Comparison of ENCODE assay signal across 1 cellular context in the genomic region with DNA sequence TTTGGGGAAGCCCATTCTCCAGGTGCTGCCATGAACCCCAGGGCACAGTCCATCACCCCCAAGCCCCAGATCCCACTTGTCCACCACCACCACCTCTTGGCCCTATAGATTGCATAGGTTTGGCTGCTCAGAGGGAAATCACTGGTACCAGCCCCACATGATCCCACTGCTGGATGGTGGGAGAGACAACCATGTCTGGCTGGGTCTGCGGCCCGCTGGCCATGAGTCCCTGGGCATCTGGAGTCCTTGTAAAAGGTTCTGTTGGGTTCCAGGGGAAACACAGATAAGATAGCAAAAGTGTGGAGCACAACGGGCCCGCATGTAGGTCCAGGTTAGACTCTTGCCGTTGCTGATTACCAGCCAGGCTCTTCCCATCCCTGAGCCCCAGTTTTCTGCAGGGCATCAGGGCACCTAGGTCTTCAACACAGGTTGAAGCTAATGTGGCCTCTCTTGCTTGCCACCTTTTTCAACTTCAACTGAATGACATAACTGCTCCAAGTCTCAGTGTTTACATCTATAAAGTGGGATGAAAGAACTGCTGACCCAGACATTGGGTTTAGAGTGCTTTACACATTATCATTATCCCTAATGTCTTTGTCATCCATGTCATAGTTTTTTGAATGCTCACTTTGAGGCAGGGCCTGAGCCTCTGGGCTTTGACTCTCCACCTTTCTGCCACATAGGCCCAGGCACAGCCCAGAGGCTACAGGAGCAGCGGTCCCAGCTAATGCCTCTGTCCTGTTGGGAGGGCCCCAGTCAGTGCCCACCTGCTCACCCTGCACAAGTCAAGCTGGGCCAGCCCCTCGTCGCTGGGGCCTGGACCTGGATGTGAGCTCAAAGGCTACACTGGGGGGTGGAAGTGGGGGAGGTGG.
TF ChIP-seq lines count a peak whose summit lies in the region.

No MANE protein-coding gene starts in this region.

TF ChIP-seq in K562, 482 proteins besides CTCF, POLR2A, EP300 and RAD21 (continued from another document and continues in another):
- TF ChIP-seq ZMIZ1 (IDR thresholded peaks at IDR 0.05; ENCODE audit: low read depth in 2 of 2, low read length in 2 of 2) (no peak), MYNN (IDR thresholded peaks at IDR 0.05) (no peak), MYNN (CRISPR knock-in tag; IDR thresholded peaks at IDR 0.05) (no peak), RCOR1 (IDR thresholded peaks at IDR 0.05; ENCODE audit: borderline replicate concordance in 1 of 2, low read depth in 2 of 2, low read length in 2 of 2) (peak; percentile 58 to 74), CCAR2 (IDR thresholded peaks at IDR 0.05; ENCODE audit: low read depth, low read length) (no peak), EWSR1 (IDR thresholded peaks at IDR 0.05; ENCODE audit: borderline replicate concordance, low read depth, partially characterized antibody) (no peak), ZBTB34 (CRISPR knock-in tag; IDR thresholded peaks at IDR 0.05) (no peak), ZBTB49 (CRISPR knock-in tag; IDR thresholded peaks at IDR 0.05; ENCODE audit: borderline replicate concordance) (no peak), RBM39 (optimal IDR thresholded peaks at IDR 0.05; ENCODE audit: low read depth, low read length) (no peak), NR1H2 (CRISPR knock-in tag; IDR thresholded peaks at IDR 0.05) (no peak), ZKSCAN3 (CRISPR knock-in tag; IDR thresholded peaks at IDR 0.05) (no peak), MAFF (IDR thresholded peaks at IDR 0.05; ENCODE audit: low read length) (0 out of 2 replicates have a peak, but pooled peaks have one; percentile 19), SIX5 (IDR thresholded peaks at IDR 0.05; ENCODE audit: borderline replicate concordance in 1 of 2, insufficient read depth in 1 of 2, low read depth in 1 of 2, low read length in 2 of 2) (no peak), ID3 (CRISPR knock-in tag; IDR thresholded peaks at IDR 0.05) (no peak), ID3 (tag; IDR thresholded peaks at IDR 0.05) (no peak), GTF2A2 (tag; IDR thresholded peaks at IDR 0.05) (peak; percentile 24; the same call in 1 of the 2 replicates), KLF10 (CRISPR knock-in tag; IDR thresholded peaks at IDR 0.05) (no peak), POLR2H (tag; IDR thresholded peaks at IDR 0.05; ENCODE audit: low read depth) (no peak), NR4A1 (CRISPR knock-in tag; IDR thresholded peaks at IDR 0.05) (0 out of 2 replicates have a peak, but pooled peaks have one; percentile 16), NR4A1 (tag; IDR thresholded peaks at IDR 0.05) (no peak), FOXA1 (IDR thresholded peaks at IDR 0.05; ENCODE audit: borderline replicate concordance) (no peak), NR2C2 (CRISPR knock-in tag; IDR thresholded peaks at IDR 0.05) (no peak), NR2C2 (tag; IDR thresholded peaks at IDR 0.05) (no peak), ZNF609 (CRISPR knock-in tag; IDR thresholded peaks at IDR 0.05; ENCODE audit: borderline replicate concordance) (no peak), EGR1 (conservative IDR thresholded peaks at IDR 0.05) (no peak), ZNF668 (CRISPR knock-in tag; IDR thresholded peaks at IDR 0.05) (no peak), GTF2B (IDR thresholded peaks at IDR 0.05; ENCODE audit: extremely low read depth, insufficient read length) (no peak), CBX2 (IDR thresholded peaks at IDR 0.05; ENCODE audit: insufficient read depth, low read length, poor library complexity, severe bottlenecking) (no peak), ZSCAN32 (CRISPR knock-in tag; IDR thresholded peaks at IDR 0.05) (no peak), ZNF224 (CRISPR knock-in tag; IDR thresholded peaks at IDR 0.05) (no peak), PYGO2 (tag; IDR thresholded peaks at IDR 0.05) (no peak), RAD51 (IDR thresholded peaks at IDR 0.05; ENCODE audit: borderline replicate concordance, low read depth) (no peak), BCOR (IDR thresholded peaks at IDR 0.05) (no peak), RFX5 (IDR thresholded peaks at IDR 0.05; ENCODE audit: low read depth, low read length) (no peak), POLR2B (IDR thresholded peaks at IDR 0.05; ENCODE audit: low read depth, partially characterized antibody) (no peak), ZNF408 (CRISPR knock-in tag; IDR thresholded peaks at IDR 0.05; ENCODE audit: low read depth) (no peak), SNIP1 (IDR thresholded peaks at IDR 0.05; ENCODE audit: low read depth) (no peak)
- TF ChIP-seq, protein P1, sequence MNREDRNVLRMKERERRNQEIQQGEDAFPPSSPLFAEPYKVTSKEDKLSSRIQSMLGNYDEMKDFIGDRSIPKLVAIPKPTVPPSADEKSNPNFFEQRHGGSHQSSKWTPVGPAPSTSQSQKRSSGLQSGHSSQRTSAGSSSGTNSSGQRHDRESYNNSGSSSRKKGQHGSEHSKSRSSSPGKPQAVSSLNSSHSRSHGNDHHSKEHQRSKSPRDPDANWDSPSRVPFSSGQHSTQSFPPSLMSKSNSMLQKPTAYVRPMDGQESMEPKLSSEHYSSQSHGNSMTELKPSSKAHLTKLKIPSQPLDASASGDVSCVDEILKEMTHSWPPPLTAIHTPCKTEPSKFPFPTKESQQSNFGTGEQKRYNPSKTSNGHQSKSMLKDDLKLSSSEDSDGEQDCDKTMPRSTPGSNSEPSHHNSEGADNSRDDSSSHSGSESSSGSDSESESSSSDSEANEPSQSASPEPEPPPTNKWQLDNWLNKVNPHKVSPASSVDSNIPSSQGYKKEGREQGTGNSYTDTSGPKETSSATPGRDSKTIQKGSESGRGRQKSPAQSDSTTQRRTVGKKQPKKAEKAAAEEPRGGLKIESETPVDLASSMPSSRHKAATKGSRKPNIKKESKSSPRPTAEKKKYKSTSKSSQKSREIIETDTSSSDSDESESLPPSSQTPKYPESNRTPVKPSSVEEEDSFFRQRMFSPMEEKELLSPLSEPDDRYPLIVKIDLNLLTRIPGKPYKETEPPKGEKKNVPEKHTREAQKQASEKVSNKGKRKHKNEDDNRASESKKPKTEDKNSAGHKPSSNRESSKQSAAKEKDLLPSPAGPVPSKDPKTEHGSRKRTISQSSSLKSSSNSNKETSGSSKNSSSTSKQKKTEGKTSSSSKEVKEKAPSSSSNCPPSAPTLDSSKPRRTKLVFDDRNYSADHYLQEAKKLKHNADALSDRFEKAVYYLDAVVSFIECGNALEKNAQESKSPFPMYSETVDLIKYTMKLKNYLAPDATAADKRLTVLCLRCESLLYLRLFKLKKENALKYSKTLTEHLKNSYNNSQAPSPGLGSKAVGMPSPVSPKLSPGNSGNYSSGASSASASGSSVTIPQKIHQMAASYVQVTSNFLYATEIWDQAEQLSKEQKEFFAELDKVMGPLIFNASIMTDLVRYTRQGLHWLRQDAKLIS (CRISPR knock-in tag; IDR thresholded peaks at IDR 0.05) = no peak
- TF ChIP-seq, protein P2, sequence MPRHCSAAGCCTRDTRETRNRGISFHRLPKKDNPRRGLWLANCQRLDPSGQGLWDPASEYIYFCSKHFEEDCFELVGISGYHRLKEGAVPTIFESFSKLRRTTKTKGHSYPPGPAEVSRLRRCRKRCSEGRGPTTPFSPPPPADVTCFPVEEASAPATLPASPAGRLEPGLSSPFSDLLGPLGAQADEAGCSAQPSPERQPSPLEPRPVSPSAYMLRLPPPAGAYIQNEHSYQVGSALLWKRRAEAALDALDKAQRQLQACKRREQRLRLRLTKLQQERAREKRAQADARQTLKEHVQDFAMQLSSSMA (CRISPR knock-in tag; IDR thresholded peaks at IDR 0.05) = no peak
- TF ChIP-seq, protein P3, sequence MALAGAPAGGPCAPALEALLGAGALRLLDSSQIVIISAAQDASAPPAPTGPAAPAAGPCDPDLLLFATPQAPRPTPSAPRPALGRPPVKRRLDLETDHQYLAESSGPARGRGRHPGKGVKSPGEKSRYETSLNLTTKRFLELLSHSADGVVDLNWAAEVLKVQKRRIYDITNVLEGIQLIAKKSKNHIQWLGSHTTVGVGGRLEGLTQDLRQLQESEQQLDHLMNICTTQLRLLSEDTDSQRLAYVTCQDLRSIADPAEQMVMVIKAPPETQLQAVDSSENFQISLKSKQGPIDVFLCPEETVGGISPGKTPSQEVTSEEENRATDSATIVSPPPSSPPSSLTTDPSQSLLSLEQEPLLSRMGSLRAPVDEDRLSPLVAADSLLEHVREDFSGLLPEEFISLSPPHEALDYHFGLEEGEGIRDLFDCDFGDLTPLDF (CRISPR knock-in tag; IDR thresholded peaks at IDR 0.05) = peak; percentile 56
